In genomic region chr12:111240374-111240773, GRCh38 we compare ENCODE assay signal across 33 cellular contexts.
"Had no signal": no experiment of that assay in that cellular context is flagged by ENCODE, and none has a peak within 500 bp of the region (broad histone marks: within the 10 kb centered on the region; RNA-seq: fewer than 3 reads in every experiment).

No MANE protein-coding gene starts in this region.

- H3K4me1 ChIP-seq: adrenal gland, ascending aorta, body of pancreas, breast epithelium had no signal

- H3K27ac ChIP-seq: adrenal gland, ascending aorta, body of pancreas, brain microvascular endothelial cell, breast epithelium, cardiac muscle cell had no signal

- H3K9me3 ChIP-seq: adrenal gland had no signal

- ATAC-seq: activated naive CD4-positive, alpha-beta T cell treated with anti-CD3 and anti-CD28 coated beads, Interleukin-2, amount 50 U/mL, for 72 hours; activated naive CD8-positive, alpha-beta T cell treated with anti-CD3 and anti-CD28 coated beads, Interleukin-2, amount 50 U/mL, for 24 hours; activated T-cell treated with anti-CD3 and anti-CD28 coated beads, Interleukin-2, amount 50 U/mL, for 4 hours; activated T-cell treated with anti-CD3 and anti-CD28 coated beads, Interleukin-2, amount 50 U/mL, for 72 hours; activated T-helper 17 cell treated with anti-CD3 and anti-CD28 coated beads, Interleukin-2, amount 50 U/mL, for 72 hours; body of pancreas had no signal

- H3K4me3 ChIP-seq: adrenal gland, ascending aorta, body of pancreas, breast epithelium, cardiac muscle cell had no signal

- FAIRE-seq: astrocyte, bronchial epithelial cell, colon had no signal

- DNase-seq: activated effector memory CD4-positive, alpha-beta T cell treated with anti-CD3 and anti-CD28 coated beads, Interleukin-2, amount 50 U/mL, for 16 hours; activated effector memory CD4-positive, alpha-beta T cell treated with Interleukin-2 at 50 U/mL for 16 hours; activated gamma-delta T cell; activated gamma-delta T cell treated with Interleukin-2 at 50 U/mL for 16 hours; activated naive CD4-positive, alpha-beta T cell; activated naive CD4-positive, alpha-beta T cell treated with anti-CD3 and anti-CD28 coated beads for 36 hours; activated naive CD4-positive, alpha-beta T cell treated with anti-CD3 and anti-CD28 coated beads, Interleukin-2, amount 10 ng/mL, durations not matched to agents 7 days and 5 days; activated naive CD4-positive, alpha-beta T cell treated with anti-CD3 and anti-CD28 coated beads, Interleukin-2, amount 50 U/mL, for 16 hours; activated naive CD4-positive, alpha-beta T cell treated with Interleukin-2 at 50 U/mL for 16 hours; activated naive CD8-positive, alpha-beta T cell treated with anti-CD3 and anti-CD28 coated beads for 36 hours; activated naive CD8-positive, alpha-beta T cell treated with anti-CD3 and anti-CD28 coated beads, Interleukin-2, amount 10 ng/mL, durations not matched to agents 7 days and 5 days; activated naive CD8-positive, alpha-beta T cell treated with anti-CD3 and anti-CD28 coated beads, Interleukin-2, amount 50 U/mL, for 24 hours; activated T-cell treated with anti-CD3 and anti-CD28 coated beads, Interleukin-2, amount 50 U/mL, for 4 hours; activated T-cell treated with anti-CD3 and anti-CD28 coated beads, Interleukin-2, amount 50 U/mL, for 48 hours; activated T-cell treated with anti-CD3 and anti-CD28 coated beads, Interleukin-2, amount 50 U/mL, for 72 hours; adrenal gland; amniotic stem cell; amygdala; anterior cingulate cortex; aorta; body of pancreas; brain microvascular endothelial cell; caudate nucleus; central memory CD4-positive, alpha-beta T cell; cerebellar nuclear complex had no signal

- H3K27me3 ChIP-seq: adrenal gland, ascending aorta, body of pancreas, brain microvascular endothelial cell, cardiac muscle cell had no signal

- H3K36me3 ChIP-seq: adrenal gland, ascending aorta, brain microvascular endothelial cell, breast epithelium, cardiac muscle cell had no signal
